ENCODE assay signal across 10 cellular contexts in the genomic region with DNA sequence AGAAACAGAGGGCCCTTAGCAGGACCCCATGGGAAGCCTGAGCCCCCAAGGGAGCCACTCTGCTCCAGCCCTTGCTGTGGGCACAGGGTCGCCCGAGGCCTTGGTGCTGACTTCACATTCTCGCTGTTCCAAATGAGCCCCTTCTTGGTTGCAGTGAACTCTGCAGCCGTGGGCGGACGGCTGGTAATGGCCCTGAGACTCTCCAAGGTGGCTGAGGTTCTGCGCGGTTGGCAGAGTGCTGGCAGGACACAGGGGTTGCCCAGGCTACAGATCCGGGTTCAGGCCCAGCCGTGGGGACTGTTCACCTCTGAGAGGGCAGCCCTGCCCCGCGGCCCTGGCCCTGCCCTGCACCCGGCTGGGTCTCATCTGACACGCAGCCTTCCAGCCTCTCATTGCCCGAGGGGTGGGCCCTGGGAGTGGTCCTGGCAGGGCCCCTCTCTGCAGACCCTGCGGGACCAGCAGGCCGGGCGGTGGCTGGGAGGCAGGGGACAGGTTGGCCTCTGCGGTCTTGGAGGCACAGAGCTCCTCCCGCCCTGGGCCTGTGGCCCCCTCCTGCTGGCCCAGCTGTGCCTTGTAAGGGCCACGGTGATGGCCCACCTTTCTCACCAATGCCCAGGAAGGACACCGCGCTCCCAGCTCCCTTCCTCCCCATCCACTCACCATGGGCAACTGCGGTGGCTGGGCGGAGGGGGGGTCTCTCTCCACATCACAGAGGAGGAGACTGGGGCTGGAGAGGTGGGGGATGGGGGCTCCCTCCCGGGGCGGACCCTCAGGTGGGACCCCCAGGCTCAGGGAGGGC. TPM values are rescaled to one million over a fixed set of nuclear protein-coding genes. Genes with fewer than 3 reads are reported as not detected.
DNase-seq lines count a peak whose midpoint lies in the region; ATAC-seq, FAIRE-seq and TF ChIP-seq lines count a peak whose summit lies in the region.
"Had no signal": no experiment of that assay in that cellular context is flagged by ENCODE, and none has a peak within 500 bp of the region (broad histone marks: within the 10 kb centered on the region; RNA-seq: fewer than 3 reads in every experiment).

No MANE protein-coding gene starts in this region.

- ATAC-seq in HG02763 (IDR thresholded peaks at IDR 0.05; ENCODE audit: unreplicated experiment) = peak; percentile 8
- peak; percentile 32 for ATAC-seq in WTC11

- peak overlapping the region; percentile 52 for H3K4me3 Mint-ChIP-seq in WTC11

- peaks cover 2% of the 10 kb centered on the region; the same call in 1 of the 2 replicates for H3K4me1 Mint-ChIP-seq in WTC11

- POLR2A ChIA-PET in WTC11 (lab: Charles Lee) = interaction anchor here (0.7 kb wide), 1 partner anchor 56 kb away, joined by 3 read pairs; no protein-coding TSS in a partner anchor

- no peaks in the 10 kb centered on the region for H3K9me3 ChIP-seq in kidney (ENCODE audit: control insufficient read depth in 1 of 2, low read length in 2 of 2)
- H3K9me3 ChIP-seq: left lung had no signal

- no peak for TF ChIP-seq CTCF in WTC11 (IDR thresholded peaks at IDR 0.05)
- no peak for TF ChIP-seq CTCF in kidney (IDR thresholded peaks at IDR 0.05; ENCODE audit: borderline replicate concordance, extremely low read depth, insufficient read depth)

- H3K9ac ChIP-seq in kidney (ENCODE audit: low read length in 2 of 2) = no peak overlapping the region

- DNase-seq in NCI-H510A (lab: John Stamatoyannopoulos, UW) = peak; percentile 54
- no peak for DNase-seq in NCI-H510A treated with DMSO at 0.1 percent for 48 hours (lab: John Stamatoyannopoulos, UW)
- no peak for DNase-seq in WTC11 (ENCODE audit: low spot score)
- DNase-seq in kidney = peak; percentile 74
- DNase-seq in kidney glomerular epithelial cell (lab: John Stamatoyannopoulos, UW) = no peak
- no peak for DNase-seq in SW 1271 (lab: John Stamatoyannopoulos, UW)
- DNase-seq in epidermal melanocyte (ENCODE audit: insufficient read length, low spot score) = no peak

- CTCF ChIA-PET in WTC11 (lab: Charles Lee) = interaction anchor here (1.0 to 2.8 kb wide), 6 partner anchors 23 to 185 kb away, joined by 4 to 15 read pairs (median 4); no protein-coding TSS in a partner anchor

- no peak overlapping the region for H3K27ac ChIP-seq in kidney (ENCODE audit: low read depth in 2 of 2, low read length in 2 of 2)
- H3K27ac ChIP-seq: C4-2B had no signal

- no peak for FAIRE-seq in kidney (lab: Jason Lieb, UNC)

- H3K4me3 ChIP-seq in kidney (ENCODE audit: low read length in 2 of 2) = no peak overlapping the region

- no peaks in the 10 kb centered on the region for H3K9me3 Mint-ChIP-seq in WTC11

- intact Hi-C loops in kidney (cut with DNase I) = no loop called here

- no peaks in the 10 kb centered on the region for H3K36me3 ChIP-seq in kidney (ENCODE audit: control insufficient read depth in 1 of 2, insufficient read depth in 2 of 2, low read length in 2 of 2)
- H3K36me3 ChIP-seq: left lung had no signal

- H3K4me1 ChIP-seq in kidney (ENCODE audit: control insufficient read depth in 1 of 2, insufficient read depth in 1 of 2, low read depth in 1 of 2, low read length in 2 of 2) = no peaks in the 10 kb centered on the region

- no peaks in the 10 kb centered on the region for H3K36me3 Mint-ChIP-seq in WTC11

- peaks cover 13% of the 10 kb centered on the region for H3K27me3 Mint-ChIP-seq in WTC11 (ENCODE audit: low read depth)

- H3K27ac Mint-ChIP-seq in WTC11 = no peak overlapping the region

TF ChIP-seq in WTC11, 78 proteins besides CTCF, POLR2A, EP300 and RAD21:
- TF ChIP-seq, protein P1, sequence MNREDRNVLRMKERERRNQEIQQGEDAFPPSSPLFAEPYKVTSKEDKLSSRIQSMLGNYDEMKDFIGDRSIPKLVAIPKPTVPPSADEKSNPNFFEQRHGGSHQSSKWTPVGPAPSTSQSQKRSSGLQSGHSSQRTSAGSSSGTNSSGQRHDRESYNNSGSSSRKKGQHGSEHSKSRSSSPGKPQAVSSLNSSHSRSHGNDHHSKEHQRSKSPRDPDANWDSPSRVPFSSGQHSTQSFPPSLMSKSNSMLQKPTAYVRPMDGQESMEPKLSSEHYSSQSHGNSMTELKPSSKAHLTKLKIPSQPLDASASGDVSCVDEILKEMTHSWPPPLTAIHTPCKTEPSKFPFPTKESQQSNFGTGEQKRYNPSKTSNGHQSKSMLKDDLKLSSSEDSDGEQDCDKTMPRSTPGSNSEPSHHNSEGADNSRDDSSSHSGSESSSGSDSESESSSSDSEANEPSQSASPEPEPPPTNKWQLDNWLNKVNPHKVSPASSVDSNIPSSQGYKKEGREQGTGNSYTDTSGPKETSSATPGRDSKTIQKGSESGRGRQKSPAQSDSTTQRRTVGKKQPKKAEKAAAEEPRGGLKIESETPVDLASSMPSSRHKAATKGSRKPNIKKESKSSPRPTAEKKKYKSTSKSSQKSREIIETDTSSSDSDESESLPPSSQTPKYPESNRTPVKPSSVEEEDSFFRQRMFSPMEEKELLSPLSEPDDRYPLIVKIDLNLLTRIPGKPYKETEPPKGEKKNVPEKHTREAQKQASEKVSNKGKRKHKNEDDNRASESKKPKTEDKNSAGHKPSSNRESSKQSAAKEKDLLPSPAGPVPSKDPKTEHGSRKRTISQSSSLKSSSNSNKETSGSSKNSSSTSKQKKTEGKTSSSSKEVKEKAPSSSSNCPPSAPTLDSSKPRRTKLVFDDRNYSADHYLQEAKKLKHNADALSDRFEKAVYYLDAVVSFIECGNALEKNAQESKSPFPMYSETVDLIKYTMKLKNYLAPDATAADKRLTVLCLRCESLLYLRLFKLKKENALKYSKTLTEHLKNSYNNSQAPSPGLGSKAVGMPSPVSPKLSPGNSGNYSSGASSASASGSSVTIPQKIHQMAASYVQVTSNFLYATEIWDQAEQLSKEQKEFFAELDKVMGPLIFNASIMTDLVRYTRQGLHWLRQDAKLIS (CRISPR knock-in tag; IDR thresholded peaks at IDR 0.05; ENCODE audit: borderline replicate concordance) = no peak
- TF ChIP-seq NR1H2 (CRISPR knock-in tag; IDR thresholded peaks at IDR 0.05) (no peak), ZNF263 (CRISPR knock-in tag; IDR thresholded peaks at IDR 0.05; ENCODE audit: low read depth) (no peak), JUN (CRISPR knock-in tag; IDR thresholded peaks at IDR 0.05) (no peak), KAT7 (CRISPR knock-in tag; IDR thresholded peaks at IDR 0.05; ENCODE audit: borderline replicate concordance) (0 out of 2 replicates have a peak, but pooled peaks have one; percentile 69), IRF2 (CRISPR knock-in tag; IDR thresholded peaks at IDR 0.05; ENCODE audit: borderline replicate concordance, low read depth) (0 out of 2 replicates have a peak, but pooled peaks have one; percentile 2)
- TF ChIP-seq, protein P2, sequence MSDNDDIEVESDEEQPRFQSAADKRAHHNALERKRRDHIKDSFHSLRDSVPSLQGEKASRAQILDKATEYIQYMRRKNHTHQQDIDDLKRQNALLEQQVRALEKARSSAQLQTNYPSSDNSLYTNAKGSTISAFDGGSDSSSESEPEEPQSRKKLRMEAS (CRISPR knock-in tag; IDR thresholded peaks at IDR 0.05) = no peak
- TF ChIP-seq, protein P3, sequence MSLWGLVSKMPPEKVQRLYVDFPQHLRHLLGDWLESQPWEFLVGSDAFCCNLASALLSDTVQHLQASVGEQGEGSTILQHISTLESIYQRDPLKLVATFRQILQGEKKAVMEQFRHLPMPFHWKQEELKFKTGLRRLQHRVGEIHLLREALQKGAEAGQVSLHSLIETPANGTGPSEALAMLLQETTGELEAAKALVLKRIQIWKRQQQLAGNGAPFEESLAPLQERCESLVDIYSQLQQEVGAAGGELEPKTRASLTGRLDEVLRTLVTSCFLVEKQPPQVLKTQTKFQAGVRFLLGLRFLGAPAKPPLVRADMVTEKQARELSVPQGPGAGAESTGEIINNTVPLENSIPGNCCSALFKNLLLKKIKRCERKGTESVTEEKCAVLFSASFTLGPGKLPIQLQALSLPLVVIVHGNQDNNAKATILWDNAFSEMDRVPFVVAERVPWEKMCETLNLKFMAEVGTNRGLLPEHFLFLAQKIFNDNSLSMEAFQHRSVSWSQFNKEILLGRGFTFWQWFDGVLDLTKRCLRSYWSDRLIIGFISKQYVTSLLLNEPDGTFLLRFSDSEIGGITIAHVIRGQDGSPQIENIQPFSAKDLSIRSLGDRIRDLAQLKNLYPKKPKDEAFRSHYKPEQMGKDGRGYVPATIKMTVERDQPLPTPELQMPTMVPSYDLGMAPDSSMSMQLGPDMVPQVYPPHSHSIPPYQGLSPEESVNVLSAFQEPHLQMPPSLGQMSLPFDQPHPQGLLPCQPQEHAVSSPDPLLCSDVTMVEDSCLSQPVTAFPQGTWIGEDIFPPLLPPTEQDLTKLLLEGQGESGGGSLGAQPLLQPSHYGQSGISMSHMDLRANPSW (CRISPR knock-in tag; conservative IDR thresholded peaks at IDR 0.05; ENCODE audit: low read depth) = 0 out of 2 replicates have a peak, but pooled peaks have one; percentile 1
- TF ChIP-seq, protein P4, sequence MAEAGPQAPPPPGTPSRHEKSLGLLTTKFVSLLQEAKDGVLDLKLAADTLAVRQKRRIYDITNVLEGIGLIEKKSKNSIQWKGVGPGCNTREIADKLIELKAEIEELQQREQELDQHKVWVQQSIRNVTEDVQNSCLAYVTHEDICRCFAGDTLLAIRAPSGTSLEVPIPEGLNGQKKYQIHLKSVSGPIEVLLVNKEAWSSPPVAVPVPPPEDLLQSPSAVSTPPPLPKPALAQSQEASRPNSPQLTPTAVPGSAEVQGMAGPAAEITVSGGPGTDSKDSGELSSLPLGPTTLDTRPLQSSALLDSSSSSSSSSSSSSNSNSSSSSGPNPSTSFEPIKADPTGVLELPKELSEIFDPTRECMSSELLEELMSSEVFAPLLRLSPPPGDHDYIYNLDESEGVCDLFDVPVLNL (CRISPR knock-in tag; IDR thresholded peaks at IDR 0.05; ENCODE audit: borderline replicate concordance, low read depth) = 0 out of 2 replicates have a peak, but pooled peaks have one; percentile 8

RNA-seq across cellular contexts. Expression of a gene that starts 51.6 kb away (rescaled TPM):
- total RNA-seq in WTC11 (2021) (4.5 to 9.7 TPM (median 7.0 TPM) in 3 replicates), kidney (1.7 TPM)
- 0.71 TPM for polyA plus RNA-seq in kidney (ENCODE audit: insufficient read depth, low read depth, low replicate concordance)

Comparison
In these comparisons a context has a peak if more than half of its experiments do, and no peak if none do; other contexts are left out.
1. DNase-seq: peak in NCI-H510A (single experiment) and kidney (single experiment); none in NCI-H510A treated with DMSO at 0.1 percent for 48 hours (single experiment), WTC11 (single experiment), kidney glomerular epithelial cell (single experiment), SW 1271 (0 of 2) and epidermal melanocyte (single experiment).